In genomic region chr15:70141376-70142071, GRCh38 we compare ENCODE assay signal across 9 cellular contexts. TPM values are rescaled to one million over a fixed set of nuclear protein-coding genes. Genes with fewer than 3 reads are reported as not detected.
DNase-seq lines count a peak whose midpoint lies in the region; ATAC-seq and TF ChIP-seq lines count a peak whose summit lies in the region.
"Had no signal": no experiment of that assay in that cellular context is flagged by ENCODE, and none has a peak within 500 bp of the region (broad histone marks: within the 10 kb centered on the region; RNA-seq: fewer than 3 reads in every experiment).

No MANE protein-coding gene starts in this region.

- peak overlapping the region; percentile 17 to 52 for H3K27ac ChIP-seq in uterus

- no peak for DNase-seq in Right ventricle myocardium superior
- no peak for DNase-seq in cardiac septum (ENCODE audit: low spot score)
- DNase-seq in activated T-cell treated with anti-CD3 and anti-CD28 coated beads, Interleukin-2, amount 50 U/mL, for 72 hours, result peak in 1 of 2 donors; percentile 15
- no peak for DNase-seq in memory B cell (ENCODE audit: low spot score in 2 of 2)
- DNase-seq in uterus, result no peak

- H3K4me1 ChIP-seq in uterus, result peaks cover 0 to 3% of the 10 kb centered on the region in 2 donors

- H3K36me3 ChIP-seq in uterus, result no peaks in the 10 kb centered on the region

- H3K4me3 ChIP-seq in uterus, result no peak overlapping the region

- H3K27ac Mint-ChIP-seq in activated T-cell treated with anti-CD3 and anti-CD28 coated beads, Interleukin-2, amount 50 U/mL, for 72 hours, result no peak overlapping the region
- H3K27ac Mint-ChIP-seq in memory B cell, result peak overlapping the region; percentile 96
- H3K27ac Mint-ChIP-seq: endodermal cell had no signal

- no peaks in the 10 kb centered on the region for H3K27me3 ChIP-seq in uterus

- TF ChIP-seq POLR2A in uterus (IDR thresholded peaks at IDR 0.05), result no peak

- no peaks in the 10 kb centered on the region for H3K9me3 ChIP-seq in uterus

- intact Hi-C loops in Right ventricle myocardium superior (cut with DNase I) (no loop called here), cardiac septum (cut with DNase I) (loop anchor here (5.0 kb wide), 1 partner anchor 39 kb away; no protein-coding TSS in a partner anchor), uterus (cut with DNase I; ENCODE audit: low total_unique reads) (no loop called here)

- no peaks in the 10 kb centered on the region for H3K9me3 Mint-ChIP-seq in activated T-cell treated with anti-CD3 and anti-CD28 coated beads, Interleukin-2, amount 50 U/mL, for 72 hours
- no peaks in the 10 kb centered on the region for H3K9me3 Mint-ChIP-seq in memory B cell
- H3K9me3 Mint-ChIP-seq: endodermal cell had no signal

- no peak for TF ChIP-seq CTCF in uterus (IDR thresholded peaks at IDR 0.05)

- H3K4me1 Mint-ChIP-seq in activated T-cell treated with anti-CD3 and anti-CD28 coated beads, Interleukin-2, amount 50 U/mL, for 72 hours (ENCODE audit: low read depth), result peaks cover 32% of the 10 kb centered on the region
- peaks cover 18% of the 10 kb centered on the region for H3K4me1 Mint-ChIP-seq in memory B cell

- no peaks in the 10 kb centered on the region for H3K36me3 Mint-ChIP-seq in activated T-cell treated with anti-CD3 and anti-CD28 coated beads, Interleukin-2, amount 50 U/mL, for 72 hours (ENCODE audit: insufficient read depth in 2 of 2)
- no peaks in the 10 kb centered on the region for H3K36me3 Mint-ChIP-seq in memory B cell

- H3K4me3 Mint-ChIP-seq in activated T-cell treated with anti-CD3 and anti-CD28 coated beads, Interleukin-2, amount 50 U/mL, for 72 hours, result peak overlapping the region; percentile 67 to 70
- H3K4me3 Mint-ChIP-seq in memory B cell, result peak overlapping the region; percentile 50
- H3K4me3 Mint-ChIP-seq: endodermal cell had no signal

- peaks cover 46% of the 10 kb centered on the region for H3K27me3 Mint-ChIP-seq in activated T-cell treated with anti-CD3 and anti-CD28 coated beads, Interleukin-2, amount 50 U/mL, for 72 hours (ENCODE audit: low read depth)
- H3K27me3 Mint-ChIP-seq in memory B cell, result peaks cover 3% of the 10 kb centered on the region

- ATAC-seq in Right ventricle myocardium superior (ENCODE audit: poor library complexity) (peak; percentile 15), memory B cell (ENCODE audit: low read depth) (no peak), HG03378 (IDR thresholded peaks at IDR 0.05; ENCODE audit: unreplicated experiment) (no peak), HG03571 (IDR thresholded peaks at IDR 0.05; ENCODE audit: unreplicated experiment) (no peak), HG02970 (IDR thresholded peaks at IDR 0.05; ENCODE audit: low FRiP score, unreplicated experiment) (no peak)
- ATAC-seq in activated T-cell treated with anti-CD3 and anti-CD28 coated beads, Interleukin-2, amount 50 U/mL, for 72 hours (replicated peaks in 1 of 2), result peak; percentile 14 to 23

RNA-seq across cellular contexts. Expression of gene TLE3, which starts 43.8 kb away (rescaled TPM):
- total RNA-seq in Right ventricle myocardium superior, result 13.4 TPM
- total RNA-seq in cardiac septum, result 32.6 TPM
- total RNA-seq in activated T-cell treated with anti-CD3 and anti-CD28 coated beads, Interleukin-2, amount 50 U/mL, for 72 hours, result 100 to 1,000 TPM in 1 of 2 donors, 10 to 100 TPM in 1; 84.6 to 112 TPM
- 100 to 1,000 TPM in 1 of 4 donors, 10 to 100 TPM in 2, 1 to 10 TPM in 1; 7.4 to 244 (median 49.4) TPM for total RNA-seq in uterus

Comparison
In these comparisons a context has a peak if more than half of its experiments do, and no peak if none do; other contexts are left out.
1. ATAC-seq: peak in Right ventricle myocardium superior (single experiment) and activated T-cell treated with anti-CD3 and anti-CD28 coated beads, Interleukin-2, amount 50 U/mL, for 72 hours (2 of 2); none in memory B cell (single experiment), HG03378 (single experiment), HG03571 (single experiment) and HG02970 (single experiment).